ENCODE assay signal across 8 cellular contexts in genomic region chr19:5947435-5947834, GRCh38. TPM values are rescaled to one million over a fixed set of nuclear protein-coding genes. Genes with fewer than 3 reads are reported as not detected.
A peak's percentile ranks its signal among the peaks of the same experiment; 100 is the strongest.
DNase-seq lines count a peak whose midpoint lies in the region; ATAC-seq and TF ChIP-seq lines count a peak whose summit lies in the region.

No MANE protein-coding gene starts in this region.

- H3K27ac ChIP-seq in HL-60 (replicated peaks) (no peak overlapping the region; the same call in 1 of the 2 replicates), smooth muscle cell (ENCODE audit: low read depth) (peak overlapping the region; percentile 32)

- ATAC-seq in HG03045 (IDR thresholded peaks at IDR 0.05; ENCODE audit: unreplicated experiment) (no peak), HG03039 (IDR thresholded peaks at IDR 0.05; ENCODE audit: unreplicated experiment) (no peak)

- H3K4me3 ChIP-seq in HL-60 (replicated peaks; ENCODE audit: insufficient read depth, low read length) (no peak overlapping the region), astrocyte of the spinal cord (ENCODE audit: low read depth, low read length) (no peak overlapping the region), smooth muscle cell (no peak overlapping the region), MG63 (no peak overlapping the region)

- POLR2A ChIA-PET in GM10248 (lab: Yijun Ruan, JAX) = no interaction called here

- WGBS in smooth muscle cell (ENCODE audit: low lambda C conversion rate) = 49% methylated on average over 13 of the region's 13 CpGs

- H3K4me2 ChIP-seq in smooth muscle cell = peak overlapping the region; percentile 65

- H3K79me2 ChIP-seq in smooth muscle cell (ENCODE audit: low read depth) = peaks cover 59% of the 10 kb centered on the region

- H2AFZ ChIP-seq in smooth muscle cell (ENCODE audit: low read depth) = no peak overlapping the region

- no peak for TF ChIP-seq CTCF in HL-60 (IDR thresholded peaks at IDR 0.05; ENCODE audit: insufficient read depth, low read length)
- no peak for TF ChIP-seq CTCF in astrocyte of the spinal cord (IDR thresholded peaks at IDR 0.05; ENCODE audit: low read depth, low read length)
- TF ChIP-seq CTCF in smooth muscle cell (IDR thresholded peaks at IDR 0.05; ENCODE audit: borderline replicate concordance, insufficient read depth, poor library complexity, severe bottlenecking) = no peak
- TF ChIP-seq CTCF in GM10248 (IDR thresholded peaks at IDR 0.05; ENCODE audit: control extremely low read depth, extremely low read depth, low read depth, missing control alignments) = no peak

- peaks cover 24% of the 10 kb centered on the region for H3F3A ChIP-seq in smooth muscle cell (ENCODE audit: low read depth)

- CTCF ChIA-PET in GM10248 (lab: Yijun Ruan, JAX) = interaction anchor here (0.8 to 12.0 kb wide), 3 partner anchors 20 to 143 kb away, joined by 3 to 88 read pairs (median 5); partner anchors contain the start of gene NRTN

- no peaks in the 10 kb centered on the region for H3K9me3 ChIP-seq in smooth muscle cell (replicated peaks; ENCODE audit: low read depth)
- H3K9me3 ChIP-seq in MG63 = no peaks in the 10 kb centered on the region

- H3K27me3 ChIP-seq in HL-60 (ENCODE audit: insufficient read depth, poor library complexity, severe bottlenecking) = no peaks in the 10 kb centered on the region
- H3K27me3 ChIP-seq in smooth muscle cell (ENCODE audit: low read depth) = no peaks in the 10 kb centered on the region
- H3K27me3 ChIP-seq in MG63 = no peaks in the 10 kb centered on the region

- in situ Hi-C loops in astrocyte of the spinal cord (cut with HindIII; ENCODE audit: low sequenced_read_pairs) = no loop called here

- DNase-seq in HL-60 (ENCODE audit: low read depth in 1 of 2, low spot score in 1 of 2) = peak; percentile 65 to 72
- peak; percentile 69 for DNase-seq in astrocyte of the spinal cord (ENCODE audit: low read depth, low spot score)
- peak; percentile 56 for DNase-seq in inferior parietal cortex (ENCODE audit: extremely low spot score)
- no peak for DNase-seq in smooth muscle cell (lab: John Stamatoyannopoulos, UW; ENCODE audit: unreplicated experiment)
- no peak for DNase-seq in MG63
- DNase-seq in GM10248 (ENCODE audit: extremely low spot score) = no peak

- no peaks in the 10 kb centered on the region for H3K36me3 ChIP-seq in smooth muscle cell (ENCODE audit: low read depth)
- H3K36me3 ChIP-seq in MG63 = peaks cover 9% of the 10 kb centered on the region

- H3K4me1 ChIP-seq in smooth muscle cell (ENCODE audit: low read depth) = peaks cover 58% of the 10 kb centered on the region

- H4K20me1 ChIP-seq in smooth muscle cell (ENCODE audit: low read depth) = peaks cover 100% of the 10 kb centered on the region

- peak overlapping the region; percentile 3 for H3K9ac ChIP-seq in smooth muscle cell (ENCODE audit: low read depth)

RNA-seq across cellular contexts. Expression of gene RANBP3, which starts 30.5 kb away (rescaled TPM):
- total RNA-seq in smooth muscle cell = 45.3 and 65.8 TPM in 2 replicates
- 11.7 and 13.4 TPM in 2 replicates for polyA plus RNA-seq in smooth muscle cell
- 43.4 and 54.4 TPM in 2 replicates for total RNA-seq in MG63 (2014; rRNA removed; shearing (Covaris generic); ENCODE audit: low replicate concordance)

RNA-seq across cellular contexts. Expression of gene CAPS, which starts 33.4 kb away (rescaled TPM):
- total RNA-seq in smooth muscle cell = 4.6 and 17.3 TPM in 2 replicates
- 5.1 and 13.0 TPM in 2 replicates for polyA plus RNA-seq in smooth muscle cell
- total RNA-seq in MG63 (2014; rRNA removed; shearing (Covaris generic); ENCODE audit: low replicate concordance) = 0.30 and 0.36 TPM in 2 replicates

RNA-seq across cellular contexts. Expression of gene VMAC, which starts 42.8 kb away (rescaled TPM):
- 0.36 and 3.6 TPM in 2 replicates for total RNA-seq in smooth muscle cell
- 0.95 and 2.6 TPM in 2 replicates for polyA plus RNA-seq in smooth muscle cell
- total RNA-seq in MG63 (2014; rRNA removed; shearing (Covaris generic); ENCODE audit: low replicate concordance) = 1.8 and 4.5 TPM in 2 replicates

RNA-seq across cellular contexts. Expression of gene NDUFA11, which starts 43.8 kb away (rescaled TPM):
- total RNA-seq in smooth muscle cell = 169 and 209 TPM in 2 replicates
- 487 and 493 TPM in 2 replicates for polyA plus RNA-seq in smooth muscle cell
- 105 and 257 TPM in 2 replicates for total RNA-seq in MG63 (2014; rRNA removed; shearing (Covaris generic); ENCODE audit: low replicate concordance)

Comparison
In these comparisons a context has a peak if more than half of its experiments do, and no peak if none do; other contexts are left out.
1. DNase-seq: peak in HL-60 (2 of 2), astrocyte of the spinal cord (single experiment) and inferior parietal cortex (single experiment); none in smooth muscle cell (single experiment), MG63 (single experiment) and GM10248 (single experiment).